10 cellular contexts compared by ENCODE assay signal in genomic region chr14:92577321-92577742, GRCh38.
A peak's percentile ranks its signal among the peaks of the same experiment; 100 is the strongest.
DNase-seq lines count a peak whose midpoint lies in the region; ATAC-seq and TF ChIP-seq lines count a peak whose summit lies in the region.
"Had no signal": no experiment of that assay in that cellular context is flagged by ENCODE, and none has a peak within 500 bp of the region (broad histone marks: within the 10 kb centered on the region; RNA-seq: fewer than 3 reads in every experiment).

No MANE protein-coding gene starts in this region.

- H3K36me3 ChIP-seq in CD8-positive, alpha-beta T cell (ENCODE audit: insufficient read depth, low read length) = no peaks in the 10 kb centered on the region

- POLR2A ChIA-PET in CD8-positive, alpha-beta T cell (lab: Charles Lee) = interaction anchor here (0.5 to 3.0 kb wide), 10 partner anchors 9 to 73 kb away, joined by 3 to 29 read pairs (median 4); partner anchors contain the start of gene RIN3

- peaks cover 30% of the 10 kb centered on the region for H3K36me3 Mint-ChIP-seq in CD8-positive, alpha-beta T cell
- peaks cover 53% of the 10 kb centered on the region for H3K36me3 Mint-ChIP-seq in activated CD8-positive, alpha-beta memory T cell treated with anti-CD3 and anti-CD28 coated beads, Interleukin-2, amount 10 ng/mL, durations not matched to agents 7 days and 5 days

- peak in 5 of 7 experiments; percentile 24 to 71 (median 42) for DNase-seq in CD8-positive, alpha-beta T cell
- peak; percentile 59 for DNase-seq in GM19240 (ENCODE audit: insufficient read length, low spot score)
- DNase-seq in activated CD8-positive, alpha-beta memory T cell treated with anti-CD3 and anti-CD28 coated beads, Interleukin-2, amount 10 ng/mL, durations not matched to agents 7 days and 5 days = peak; percentile 80
- DNase-seq in dedifferentiated amniotic fluid mesenchymal stem cell (ENCODE audit: extremely low spot score) = no peak
- no peak for DNase-seq in hypothalamus (lab: John Stamatoyannopoulos, UW)
- DNase-seq in foreskin melanocyte = no peak
- DNase-seq: Caco-2, midbrain had no signal

- intact Hi-C loops in CD8-positive, alpha-beta T cell (cut with DNase I, micrococcal nuclease) = loop anchor here in 1 of 2 experiments (1.0 kb wide), 1 partner anchor 26 kb away; no protein-coding TSS in a partner anchor

- no peaks in the 10 kb centered on the region for H3K27me3 Mint-ChIP-seq in CD8-positive, alpha-beta T cell (ENCODE audit: low read depth)
- no peaks in the 10 kb centered on the region for H3K27me3 Mint-ChIP-seq in activated CD8-positive, alpha-beta memory T cell treated with anti-CD3 and anti-CD28 coated beads, Interleukin-2, amount 10 ng/mL, durations not matched to agents 7 days and 5 days

- peak overlapping the region; percentile 92 for H3K27ac Mint-ChIP-seq in CD8-positive, alpha-beta T cell
- peak overlapping the region; percentile 86 for H3K27ac Mint-ChIP-seq in activated CD8-positive, alpha-beta memory T cell treated with anti-CD3 and anti-CD28 coated beads, Interleukin-2, amount 10 ng/mL, durations not matched to agents 7 days and 5 days

- CTCF ChIA-PET in CD8-positive, alpha-beta T cell (lab: Charles Lee) = interaction anchor here (0.8 to 2.6 kb wide), 16 partner anchors 8 to 109 kb away, joined by 3 to 18 read pairs (median 3); no protein-coding TSS in a partner anchor
- CTCF ChIA-PET in activated CD8-positive, alpha-beta memory T cell treated with anti-CD3 and anti-CD28 coated beads, Interleukin-2, amount 10 ng/mL, durations not matched to agents 7 days and 5 days (lab: Charles Lee) = interaction anchor here (0.6 to 3.2 kb wide), 11 partner anchors 8 to 541 kb away, joined by 3 to 19 read pairs (median 4); no protein-coding TSS in a partner anchor

- H3K27me3 ChIP-seq in CD8-positive, alpha-beta T cell (ENCODE audit: insufficient read depth, low read length) = no peaks in the 10 kb centered on the region

- H3K9me3 Mint-ChIP-seq in CD8-positive, alpha-beta T cell = no peaks in the 10 kb centered on the region
- no peaks in the 10 kb centered on the region for H3K9me3 Mint-ChIP-seq in activated CD8-positive, alpha-beta memory T cell treated with anti-CD3 and anti-CD28 coated beads, Interleukin-2, amount 10 ng/mL, durations not matched to agents 7 days and 5 days (ENCODE audit: low read depth)

- no peak for TF ChIP-seq CTCF in CD8-positive, alpha-beta T cell (IDR thresholded peaks at IDR 0.05)

- peak overlapping the region; percentile 81 for H3K4me3 Mint-ChIP-seq in CD8-positive, alpha-beta T cell
- H3K4me3 Mint-ChIP-seq in activated CD8-positive, alpha-beta memory T cell treated with anti-CD3 and anti-CD28 coated beads, Interleukin-2, amount 10 ng/mL, durations not matched to agents 7 days and 5 days = peak overlapping the region; percentile 67

- no peaks in the 10 kb centered on the region for H3K9me3 ChIP-seq in CD8-positive, alpha-beta T cell (ENCODE audit: low read length)
- H3K9me3 ChIP-seq: Caco-2 had no signal

- peak; percentile 70 for ATAC-seq in CD8-positive, alpha-beta T cell
- ATAC-seq in HG03039 (IDR thresholded peaks at IDR 0.05; ENCODE audit: unreplicated experiment) (peak; percentile 75), HG03097 (IDR thresholded peaks at IDR 0.05; ENCODE audit: low FRiP score, unreplicated experiment) (no peak)
- peak; percentile 87 for ATAC-seq in activated CD8-positive, alpha-beta memory T cell treated with anti-CD3 and anti-CD28 coated beads, Interleukin-2, amount 10 ng/mL, durations not matched to agents 7 days and 5 days

- no peak overlapping the region for H3K27ac ChIP-seq in CD8-positive, alpha-beta T cell (ENCODE audit: low read depth, low read length)

- H3K4me1 Mint-ChIP-seq in CD8-positive, alpha-beta T cell (ENCODE audit: low read depth) = peaks cover 84% of the 10 kb centered on the region
- peaks cover 67% of the 10 kb centered on the region for H3K4me1 Mint-ChIP-seq in activated CD8-positive, alpha-beta memory T cell treated with anti-CD3 and anti-CD28 coated beads, Interleukin-2, amount 10 ng/mL, durations not matched to agents 7 days and 5 days

- peaks cover 61% of the 10 kb centered on the region for H3K4me1 ChIP-seq in CD8-positive, alpha-beta T cell (ENCODE audit: insufficient read depth, low read length)
- H3K4me1 ChIP-seq: Caco-2 had no signal

- peak overlapping the region; percentile 17 for H3K4me3 ChIP-seq in CD8-positive, alpha-beta T cell (ENCODE audit: low read depth, low read length)

Comparison
In these comparisons a context has a peak if more than half of its experiments do, and no peak if none do; other contexts are left out.
1. DNase-seq: peak in CD8-positive, alpha-beta T cell (5 of 7), GM19240 (single experiment) and activated CD8-positive, alpha-beta memory T cell treated with anti-CD3 and anti-CD28 coated beads, Interleukin-2, amount 10 ng/mL, durations not matched to agents 7 days and 5 days (single experiment); none in dedifferentiated amniotic fluid mesenchymal stem cell (single experiment), hypothalamus (0 of 51) and foreskin melanocyte (single experiment).